In genomic region chr11:32430586-32431357, GRCh38 we compare ENCODE assay signal across 15 cellular contexts. TPM values are rescaled to one million over a fixed set of nuclear protein-coding genes. Genes with fewer than 3 reads are reported as not detected.
DNase-seq lines count a peak whose midpoint lies in the region; ATAC-seq and TF ChIP-seq lines count a peak whose summit lies in the region.
"Had no signal": no experiment of that assay in that cellular context is flagged by ENCODE, and none has a peak within 500 bp of the region (broad histone marks: within the 10 kb centered on the region; RNA-seq: fewer than 3 reads in every experiment).

No MANE protein-coding gene starts in this region.

- peak overlapping the region; percentile 51 for H3K27ac ChIP-seq in right cardiac atrium (ENCODE audit: low read length)
- H3K27ac ChIP-seq: KMS-11, left lung had no signal

- in situ Hi-C loops in KBM-7 (cut with MboI; ENCODE audit: low pct_unique_long_range_greater_than_20kb, low sequenced_read_pairs) = no loop called here

- intact Hi-C loops in right cardiac atrium (cut with DNase I) = loop anchor here in 1 of 4 donors (10.0 kb wide), 1 partner anchor 154 kb away; the partner anchor contains the start of gene EIF3M
- intact Hi-C loops in left ventricle myocardium superior (cut with micrococcal nuclease) = no loop called here

- DNase-seq in right cardiac atrium (peak in 2 of 3 donors; percentile 52 to 67), left ventricle myocardium superior (no peak), choroid plexus epithelial cell (ENCODE audit: low read depth) (no peak), left kidney (ENCODE audit: low read depth, low spot score) (peak; percentile 76), KBM-7 (no peak), MV-4-11 (lab: John Stamatoyannopoulos, UW) (no peak)
- DNase-seq: anterior cingulate cortex, NCI-H2029, PC-3 had no signal

- no peaks in the 10 kb centered on the region for H3K27me3 ChIP-seq in right cardiac atrium (ENCODE audit: control insufficient read depth, insufficient read depth)

- no peaks in the 10 kb centered on the region for H3K9me3 ChIP-seq in right cardiac atrium (ENCODE audit: control insufficient read depth, low read length)
- H3K9me3 ChIP-seq: left lung had no signal

- peak; percentile 28 for TF ChIP-seq CTCF in choroid plexus epithelial cell (conservative IDR thresholded peaks at IDR 0.05; ENCODE audit: low read depth, low read length)

- ATAC-seq in right cardiac atrium (no peak), left ventricle myocardium superior (no peak), GM21619 (IDR thresholded peaks at IDR 0.05; ENCODE audit: unreplicated experiment) (no peak)
- ATAC-seq in activated CD4-positive, CD25-positive, alpha-beta regulatory T cell treated with anti-CD3 and anti-CD28 coated beads, Interleukin-2, amount 50 U/mL, for 24 hours = no peak
- ATAC-seq: esophagus mucosa, left lung, PC-3 had no signal

- H3K4me1 ChIP-seq in right cardiac atrium (ENCODE audit: control insufficient read depth, insufficient read depth, low read length) = no peaks in the 10 kb centered on the region

- WGBS in right cardiac atrium = 32% methylated on average over 59 of the region's 59 CpGs

- H3K4me3 ChIP-seq in right cardiac atrium (ENCODE audit: low read length) (peak overlapping the region; percentile 8), choroid plexus epithelial cell (ENCODE audit: low read depth, low read length) (no peak overlapping the region)
- H3K4me3 ChIP-seq: left lung had no signal

RNA-seq across cellular contexts. Expression of gene WT1, which starts 4.6 kb away (rescaled TPM):
- total RNA-seq in right cardiac atrium (1 to 10 TPM; 1.4 to 3.0 (median 2.0) TPM), left ventricle myocardium superior (2.6 TPM)
- 2.0 TPM for polyA plus RNA-seq in right cardiac atrium
- total RNA-seq: esophagus mucosa, G401 had no signal

Comparison
In these comparisons a context has a peak if more than half of its experiments do, and no peak if none do; other contexts are left out.
1. DNase-seq: peak in right cardiac atrium (2 of 3) and left kidney (single experiment); none in left ventricle myocardium superior (single experiment), choroid plexus epithelial cell (single experiment), KBM-7 (single experiment) and MV-4-11 (single experiment).